ENCODE assay signal across 15 cellular contexts in the genomic region with DNA sequence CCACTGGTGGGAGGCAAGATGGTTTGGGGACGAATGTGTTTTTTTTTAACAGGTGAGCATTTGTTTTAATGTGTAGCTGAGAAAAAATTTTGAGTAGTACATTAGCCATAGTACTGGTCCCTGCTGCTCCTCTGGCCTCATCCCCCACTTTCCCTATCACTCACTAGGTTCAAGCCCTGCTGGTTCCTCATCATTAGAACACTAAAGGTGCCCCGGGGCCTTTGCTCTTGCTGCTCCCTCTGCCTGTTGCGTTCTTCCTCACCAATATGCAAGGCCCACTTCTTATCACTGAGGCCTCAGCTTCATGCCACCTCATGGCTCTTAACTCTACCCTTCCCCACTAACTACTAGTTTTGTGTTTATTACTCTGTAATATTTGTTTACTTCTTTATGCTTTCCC.
DNase-seq lines count a peak whose midpoint lies in the region; ATAC-seq and TF ChIP-seq lines count a peak whose summit lies in the region.
"Had no signal": no experiment of that assay in that cellular context is flagged by ENCODE, and none has a peak within 500 bp of the region (broad histone marks: within the 10 kb centered on the region; RNA-seq: fewer than 3 reads in every experiment).

No MANE protein-coding gene starts in this region.

- ATAC-seq in HG03196 (IDR thresholded peaks at IDR 0.05; ENCODE audit: unreplicated experiment) (no peak), HG03469 (IDR thresholded peaks at IDR 0.05; ENCODE audit: unreplicated experiment) (no peak), HG02885 (IDR thresholded peaks at IDR 0.05; ENCODE audit: poor library complexity, unreplicated experiment) (no peak)
- ATAC-seq: CD8-positive, alpha-beta T cell had no signal

- H3K27me3 ChIP-seq in BLaER1 (no peaks in the 10 kb centered on the region), neural progenitor cell (no peaks in the 10 kb centered on the region)
- no peaks in the 10 kb centered on the region for H3K27me3 ChIP-seq in CD8-positive, alpha-beta memory T cell (ENCODE audit: insufficient read depth, low read length, poor library complexity, severe bottlenecking)

- H3K4me3 ChIP-seq in BLaER1 (no peak overlapping the region), neural progenitor cell (no peak overlapping the region)
- no peak overlapping the region for H3K4me3 ChIP-seq in CD8-positive, alpha-beta memory T cell (ENCODE audit: low read length)

- peak overlapping the region; percentile 71 for H3K4me2 ChIP-seq in BLaER1
- no peak overlapping the region for H3K4me2 ChIP-seq in neural progenitor cell

- no peak overlapping the region for H2AFZ ChIP-seq in neural progenitor cell (replicated peaks)

- no peak for DNase-seq in CD8-positive, alpha-beta memory T cell
- DNase-seq in neural progenitor cell (ENCODE audit: low spot score) (no peak), cerebellum (ENCODE audit: low spot score) (no peak)
- DNase-seq: AML-193; CD8-positive, alpha-beta T cell; Karpas-422; NCI-H1930; NCI-H2171 treated with DMSO at 0.1 percent for 48 hours; NCI-H510A; SHP77 had no signal

- CTCF ChIA-PET in CD8-positive, alpha-beta memory T cell (lab: Charles Lee): interaction anchor here (1.1 to 3.1 kb wide), 3 partner anchors 13 to 52 kb away, joined by 3 to 12 read pairs (median 3); no protein-coding TSS in a partner anchor

- H3K9me3 ChIP-seq in BLaER1 (no peaks in the 10 kb centered on the region), neural progenitor cell (ENCODE audit: low read depth) (no peaks in the 10 kb centered on the region)
- no peaks in the 10 kb centered on the region for H3K9me3 ChIP-seq in CD8-positive, alpha-beta memory T cell (ENCODE audit: low read length)

- POLR2A ChIA-PET in CD8-positive, alpha-beta memory T cell (lab: Charles Lee): interaction anchor here (0.6 to 1.1 kb wide), 2 partner anchors 9 to 349 kb away, joined by 3 read pairs; no protein-coding TSS in a partner anchor

- peaks cover 48 to 65% (median 52%) of the 10 kb centered on the region in 3 donors for H3K4me1 Mint-ChIP-seq in CD8-positive, alpha-beta memory T cell
- peaks cover 24% of the 10 kb centered on the region for H3K4me1 Mint-ChIP-seq in neural progenitor cell

- peak overlapping the region in 6 of 8 donors; percentile 11 to 87 (median 62) for H3K27ac Mint-ChIP-seq in CD8-positive, alpha-beta memory T cell
- H3K27ac Mint-ChIP-seq in neural progenitor cell: peak overlapping the region; percentile 51
- H3K27ac Mint-ChIP-seq: CD8-positive, alpha-beta T cell had no signal

- no peak overlapping the region for H3K9ac ChIP-seq in BLaER1
- H3K9ac ChIP-seq in neural progenitor cell: no peak overlapping the region

- no peaks in the 10 kb centered on the region for H3K36me3 ChIP-seq in BLaER1
- no peaks in the 10 kb centered on the region for H3K36me3 ChIP-seq in CD8-positive, alpha-beta memory T cell (ENCODE audit: insufficient read depth, low read length)
- no peaks in the 10 kb centered on the region for H3K36me3 ChIP-seq in neural progenitor cell

- H3K27me3 Mint-ChIP-seq in CD8-positive, alpha-beta memory T cell: peaks cover 2 to 3% of the 10 kb centered on the region in 2 donors
- peaks cover under 1% of the 10 kb centered on the region for H3K27me3 Mint-ChIP-seq in neural progenitor cell (ENCODE audit: insufficient read depth, low read depth)

- H3K9me3 Mint-ChIP-seq in CD8-positive, alpha-beta memory T cell: no peaks in the 10 kb centered on the region
- H3K9me3 Mint-ChIP-seq in neural progenitor cell: no peaks in the 10 kb centered on the region
- H3K9me3 Mint-ChIP-seq: CD8-positive, alpha-beta T cell had no signal

- H3K4me1 ChIP-seq in BLaER1 (peaks cover 78% of the 10 kb centered on the region), neural progenitor cell (no peaks in the 10 kb centered on the region)
- H3K4me1 ChIP-seq in CD8-positive, alpha-beta memory T cell (ENCODE audit: insufficient read depth, low read length): peaks cover 41% of the 10 kb centered on the region

- H3K4me3 Mint-ChIP-seq in CD8-positive, alpha-beta memory T cell: no peak overlapping the region
- no peak overlapping the region for H3K4me3 Mint-ChIP-seq in neural progenitor cell
- H3K4me3 Mint-ChIP-seq: CD8-positive, alpha-beta T cell had no signal

- no peak overlapping the region for H3K27ac ChIP-seq in BLaER1
- H3K27ac ChIP-seq in CD8-positive, alpha-beta memory T cell (ENCODE audit: low read depth, low read length): no peak overlapping the region
- H3K27ac ChIP-seq in cingulate gyrus (ENCODE audit: low read depth, low read length): peak overlapping the region; percentile 96
- no peak overlapping the region for H3K27ac ChIP-seq in neural progenitor cell

- no peak for TF ChIP-seq CTCF in neural progenitor cell (IDR thresholded peaks at IDR 0.05)

- H4K20me1 ChIP-seq in BLaER1: no peaks in the 10 kb centered on the region
- H4K20me1 ChIP-seq in neural progenitor cell (ENCODE audit: low read depth): no peaks in the 10 kb centered on the region

- no peaks in the 10 kb centered on the region for H3F3A ChIP-seq in neural progenitor cell (ENCODE audit: low read depth)

- peaks cover 0 to 5% (median 3%) of the 10 kb centered on the region in 3 donors for H3K36me3 Mint-ChIP-seq in CD8-positive, alpha-beta memory T cell
- no peaks in the 10 kb centered on the region for H3K36me3 Mint-ChIP-seq in neural progenitor cell
- H3K36me3 Mint-ChIP-seq: CD8-positive, alpha-beta T cell had no signal

- H3K79me2 ChIP-seq in neural progenitor cell (ENCODE audit: low read depth): no peaks in the 10 kb centered on the region
